Comparison of ENCODE assay signal across 9 cellular contexts in genomic region chr10:28367865-28368541, GRCh38.
DNase-seq lines count a peak whose midpoint lies in the region; ATAC-seq and TF ChIP-seq lines count a peak whose summit lies in the region.
"Had no signal": no experiment of that assay in that cellular context is flagged by ENCODE, and none has a peak within 500 bp of the region (broad histone marks: within the 10 kb centered on the region; RNA-seq: fewer than 3 reads in every experiment).

No MANE protein-coding gene starts in this region.

- H3K36me3 Mint-ChIP-seq in CD8-positive, alpha-beta T cell = no peaks in the 10 kb centered on the region
- no peaks in the 10 kb centered on the region for H3K36me3 Mint-ChIP-seq in type B pancreatic cell

- TF ChIP-seq CTCF in CD8-positive, alpha-beta T cell (IDR thresholded peaks at IDR 0.05) = no peak
- TF ChIP-seq CTCF in type B pancreatic cell (conservative IDR thresholded peaks at IDR 0.05) = no peak

- no peaks in the 10 kb centered on the region for H3K27me3 ChIP-seq in CD8-positive, alpha-beta T cell (ENCODE audit: insufficient read depth, low read length)
- H3K27me3 ChIP-seq: cardiac muscle cell had no signal

- DNase-seq in CD8-positive, alpha-beta T cell = peak; percentile 14 to 75 (median 60)
- peak; percentile 88 for DNase-seq in Jurkat, Clone E6-1 (ENCODE audit: low read depth, low spot score)
- DNase-seq in activated T-cell treated with anti-CD3 and anti-CD28 coated beads for 1 hour (ENCODE audit: low read depth) = peak; percentile 31
- DNase-seq in left lobe of liver (ENCODE audit: low spot score) = no peak
- DNase-seq in type B pancreatic cell (ENCODE audit: extremely low spot score, unreplicated experiment) = no peak
- DNase-seq in occipital lobe (lab: John Stamatoyannopoulos, UW) = no peak
- no peak for DNase-seq in NK-92 treated with Interleukin-12 subunit alpha and Interleukin-12 subunit beta, amount 100 ng/mL, for 24 hours (lab: John Stamatoyannopoulos, UW)

- H3K9me3 Mint-ChIP-seq in CD8-positive, alpha-beta T cell = no peaks in the 10 kb centered on the region
- peaks cover 4% of the 10 kb centered on the region for H3K9me3 Mint-ChIP-seq in type B pancreatic cell

- peak overlapping the region; percentile 51 for H3K27ac ChIP-seq in CD8-positive, alpha-beta T cell (ENCODE audit: low read depth, low read length)
- H3K27ac ChIP-seq: cardiac muscle cell had no signal

- no peaks in the 10 kb centered on the region for H3K36me3 ChIP-seq in CD8-positive, alpha-beta T cell (ENCODE audit: insufficient read depth, low read length)
- H3K36me3 ChIP-seq: cardiac muscle cell had no signal

- POLR2A ChIA-PET in CD8-positive, alpha-beta T cell (lab: Charles Lee) = interaction anchor here (0.5 to 4.1 kb wide), 16 partner anchors 9 to 190 kb away, joined by 3 to 64 read pairs (median 4); partner anchors contain the start of gene MPP7

- CTCF ChIA-PET in CD8-positive, alpha-beta T cell (lab: Charles Lee) = interaction anchor here (1.0 to 5.1 kb wide), 11 partner anchors 12 to 625 kb away, joined by 3 to 43 read pairs (median 4); partner anchors contain the start of gene MPP7

- H3K4me3 Mint-ChIP-seq in CD8-positive, alpha-beta T cell = peak overlapping the region; percentile 74
- H3K4me3 Mint-ChIP-seq in type B pancreatic cell = peak overlapping the region; percentile 75

- peak overlapping the region; percentile 96 for H3K27ac Mint-ChIP-seq in CD8-positive, alpha-beta T cell
- peak overlapping the region; percentile 67 for H3K27ac Mint-ChIP-seq in type B pancreatic cell

- no peaks in the 10 kb centered on the region for H3K27me3 Mint-ChIP-seq in CD8-positive, alpha-beta T cell (ENCODE audit: low read depth)
- peaks cover 6% of the 10 kb centered on the region for H3K27me3 Mint-ChIP-seq in type B pancreatic cell

- H3K9me3 ChIP-seq in CD8-positive, alpha-beta T cell (ENCODE audit: low read length) = no peaks in the 10 kb centered on the region

- H3K4me1 Mint-ChIP-seq in CD8-positive, alpha-beta T cell (ENCODE audit: low read depth) = peaks cover 52% of the 10 kb centered on the region
- H3K4me1 Mint-ChIP-seq in type B pancreatic cell (ENCODE audit: unreplicated experiment) = peaks cover 20% of the 10 kb centered on the region

- peaks cover 52% of the 10 kb centered on the region for H3K4me1 ChIP-seq in CD8-positive, alpha-beta T cell (ENCODE audit: insufficient read depth, low read length)

- intact Hi-C loops in CD8-positive, alpha-beta T cell (cut with DNase I, micrococcal nuclease) = loop anchor here (1.0 to 5.0 kb wide), 6 partner anchors 13 to 866 kb away; partner anchors contain the start of genes MPP7 (in 2 of the 2) and RAB18 (in 1 of the 2)

- ATAC-seq in CD8-positive, alpha-beta T cell = peak; percentile 92
- peak; percentile 96 for ATAC-seq in GM21423 (IDR thresholded peaks at IDR 0.05; ENCODE audit: unreplicated experiment)
- peak; percentile 10 for ATAC-seq in left lobe of liver

- peak overlapping the region; percentile 1 for H3K4me3 ChIP-seq in CD8-positive, alpha-beta T cell (ENCODE audit: low read depth, low read length)
- no peak overlapping the region for H3K4me3 ChIP-seq in Jurkat, Clone E6-1 (ENCODE audit: low read length)
- H3K4me3 ChIP-seq: cardiac muscle cell had no signal

Comparison
In these comparisons a context has a peak if more than half of its experiments do, and no peak if none do; other contexts are left out.
1. ATAC-seq: peak in every context shown above with its lines; median percentile 96 in GM21423; 92 in CD8-positive, alpha-beta T cell; 10 in left lobe of liver.
2. DNase-seq: peak in CD8-positive, alpha-beta T cell (7 of 7), Jurkat, Clone E6-1 (single experiment) and activated T-cell treated with anti-CD3 and anti-CD28 coated beads for 1 hour (single experiment); none in left lobe of liver (single experiment), type B pancreatic cell (single experiment), occipital lobe (single experiment) and NK-92 treated with Interleukin-12 subunit alpha and Interleukin-12 subunit beta, amount 100 ng/mL, for 24 hours (single experiment).